12 cellular contexts compared by ENCODE assay signal in the genomic region with DNA sequence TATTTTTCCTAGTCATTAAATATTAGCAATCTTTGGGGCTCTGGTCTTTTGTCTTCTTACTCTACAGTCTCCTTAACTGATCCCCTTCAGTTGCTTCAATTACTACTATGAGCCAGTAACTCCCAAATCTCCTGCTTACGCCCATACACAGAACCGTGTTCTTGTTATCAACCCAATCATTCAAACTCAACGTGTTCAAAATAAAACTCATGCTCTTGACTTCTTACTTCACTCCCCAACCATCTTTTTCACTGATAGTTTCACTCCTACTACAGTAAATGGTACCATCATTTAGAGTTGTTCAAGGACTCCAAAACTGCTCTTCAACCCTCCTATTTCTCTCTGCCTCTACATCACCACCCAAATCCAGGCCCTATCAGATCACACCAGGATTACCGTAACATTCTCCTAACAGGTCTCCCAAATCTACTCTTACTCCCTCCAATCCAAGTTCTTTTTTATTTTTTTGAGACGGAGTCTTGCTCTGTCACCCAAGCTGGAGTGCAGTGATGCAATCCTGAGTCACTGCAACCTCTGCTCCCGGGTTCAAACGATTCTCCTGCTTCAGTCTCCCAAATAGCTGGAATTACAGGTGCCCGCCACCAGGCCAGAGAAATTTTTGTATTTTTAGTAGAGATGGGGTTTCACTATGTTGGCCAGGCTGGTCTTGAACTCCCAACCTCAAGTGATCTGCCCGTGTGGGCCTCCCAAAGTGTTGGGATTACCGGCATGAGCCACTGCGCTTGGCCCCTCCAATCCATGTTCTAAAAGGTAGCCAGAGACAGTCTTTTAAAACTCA. TPM values are rescaled to one million over a fixed set of nuclear protein-coding genes. Genes with fewer than 3 reads are reported as not detected.
DNase-seq lines count a peak whose midpoint lies in the region; ATAC-seq, FAIRE-seq and TF ChIP-seq lines count a peak whose summit lies in the region.
"Had no signal": no experiment of that assay in that cellular context is flagged by ENCODE, and none has a peak within 500 bp of the region (broad histone marks: within the 10 kb centered on the region; RNA-seq: fewer than 3 reads in every experiment).

No MANE protein-coding gene starts in this region.

- H3K18ac ChIP-seq in H1 (ENCODE audit: extremely low read depth, low read length), result no peak overlapping the region

- H4K20me1 ChIP-seq in PC-9 (ENCODE audit: insufficient read depth), result peaks cover 66% of the 10 kb centered on the region
- peaks cover 6 to 8% of the 10 kb centered on the region in 2 experiments for H4K20me1 ChIP-seq in H1 (replicated peaks in 1 of 2; ENCODE audit: control insufficient read depth in 1 of 2, insufficient read depth in 2 of 2, low read length in 2 of 2)

- H3K36me3 ChIP-seq in PC-9 (ENCODE audit: low read depth) (peaks cover 58% of the 10 kb centered on the region), H1 (ENCODE audit: control insufficient read depth in 2 of 4, insufficient read depth in 4 of 4, low read length in 3 of 4) (peaks cover 13 to 27% (median 19%) of the 10 kb centered on the region in 4 experiments)

- no peak for ATAC-seq in activated CD4-positive, alpha-beta T cell treated with anti-CD3 and anti-CD28 coated beads for 36 hours
- ATAC-seq in HG03342 (IDR thresholded peaks at IDR 0.05; ENCODE audit: unreplicated experiment) (no peak), HG02938 (IDR thresholded peaks at IDR 0.05; ENCODE audit: unreplicated experiment) (no peak)

- H3K23ac ChIP-seq in H1 (ENCODE audit: insufficient read length), result no peak overlapping the region

- H3K9me3 Mint-ChIP-seq in activated CD4-positive, alpha-beta T cell treated with anti-CD3 and anti-CD28 coated beads for 36 hours (ENCODE audit: low read depth), result no peaks in the 10 kb centered on the region

- TF ChIP-seq RAD21 in H1 (IDR thresholded peaks at IDR 0.05 in 1 of 2, conservative IDR thresholded peaks at IDR 0.05 in 1 of 2; ENCODE audit: low read depth in 2 of 2, low read length in 2 of 2), result no peak

- TF ChIP-seq POLR2A in H1 (IDR thresholded peaks at IDR 0.05; ENCODE audit: control extremely low read depth in 1 of 2, low read depth in 2 of 2, low read length in 2 of 2), result no peak

- H3K27me3 Mint-ChIP-seq in activated CD4-positive, alpha-beta T cell treated with anti-CD3 and anti-CD28 coated beads for 36 hours, result no peaks in the 10 kb centered on the region

- H2BK20ac ChIP-seq in H1 (ENCODE audit: low read length), result no peak overlapping the region

- no peak overlapping the region for H2AFZ ChIP-seq in PC-9
- H2AFZ ChIP-seq in H1 (ENCODE audit: low read length), result no peak overlapping the region
- H2AFZ ChIP-seq: parathyroid adenoma had no signal

- no peak overlapping the region for H3K4ac ChIP-seq in H1 (replicated peaks; ENCODE audit: insufficient read length, low read depth, low read length)

- no peak overlapping the region for H4K91ac ChIP-seq in H1 (replicated peaks; ENCODE audit: insufficient read length, low read length)

- TF ChIP-seq EP300 in H1 (IDR thresholded peaks at IDR 0.05; ENCODE audit: borderline replicate concordance in 1 of 2, low read depth in 2 of 2, low read length in 2 of 2), result no peak

- no TSS peak for BruUV-seq in PC-9 (replicated peaks; lab: Mats Ljungman, UMichigan)

- H3K4me3 Mint-ChIP-seq in activated CD4-positive, alpha-beta T cell treated with anti-CD3 and anti-CD28 coated beads for 36 hours, result peak overlapping the region; percentile 19

- H3K23me2 ChIP-seq in H1 (ENCODE audit: low read depth, low read length), result peaks cover 6% of the 10 kb centered on the region

- no peak overlapping the region for H2BK15ac ChIP-seq in H1 (ENCODE audit: low read length)

- no peak for FAIRE-seq in H1 (lab: Jason Lieb, UNC)
- FAIRE-seq: A204.1 had no signal

- H3K4me1 ChIP-seq in PC-9 (replicated peaks; ENCODE audit: insufficient read depth) (peaks cover 33% of the 10 kb centered on the region), H1 (replicated peaks in 1 of 4; ENCODE audit: control insufficient read depth in 3 of 4, insufficient read depth in 4 of 4, low read length in 3 of 4) (peaks cover 4 to 14% (median 9%) of the 10 kb centered on the region in 4 experiments; a peak in 6 of 7 replicates)

- H3K79me1 ChIP-seq in H1 (ENCODE audit: low read depth, low read length), result peaks cover 7% of the 10 kb centered on the region

- H3K9me3 ChIP-seq in PC-9 (ENCODE audit: insufficient read depth, low read depth) (no peaks in the 10 kb centered on the region), H1 (ENCODE audit: insufficient read depth in 2 of 2, low read depth in 1 of 2, low read length in 1 of 2) (no peaks in the 10 kb centered on the region; a peak in 1 of 4 replicates)

- WGBS in H1 (ENCODE audit: extremely low coverage in 1 of 2, insufficient coverage in 1 of 2, insufficient read length in 1 of 2, insufficient replicate concordance in 2 of 2, low coverage in 1 of 2, low lambda C conversion rate in 2 of 2, missing lambda C conversion rate in 1 of 2), 2 experiments, result 94 to 100% methylated on average over 1 to 11 of the region's 11 CpGs

- H4K8ac ChIP-seq in H1 (ENCODE audit: extremely low read depth, insufficient read depth, low read length), result no peak overlapping the region

- DNase-seq in activated CD4-positive, alpha-beta T cell treated with anti-CD3 and anti-CD28 coated beads for 36 hours, result no peak
- no peak for DNase-seq in activated CD4-positive, alpha-beta T cell treated with anti-CD3 and anti-CD28 coated beads, Interleukin-2, amount 50 U/mL, for 4 hours
- DNase-seq in PC-9 (no peak), H1 (ENCODE audit: low read depth in 1 of 2, low spot score in 2 of 2) (no peak), renal cortical epithelial cell (ENCODE audit: low read depth) (peak; percentile 56), NCI-H2227 treated with DMSO at 0.1 percent for 48 hours (lab: John Stamatoyannopoulos, UW) (no peak)
- DNase-seq: NCI-H774 had no signal

- POLR2A ChIA-PET in activated CD4-positive, alpha-beta T cell treated with anti-CD3 and anti-CD28 coated beads for 36 hours (lab: Charles Lee), result no interaction called here
- POLR2A ChIA-PET in PC-9 (lab: Charles Lee; ENCODE audit: unreplicated experiment) (no interaction called here), H1 (lab: Charles Lee; ENCODE audit: partially characterized antibody) (interaction anchor here (0.5 to 3.8 kb wide), 12 partner anchors 8 to 273 kb away, joined by 3 to 26 read pairs (median 5); no protein-coding TSS in a partner anchor)

- H3K36me3 Mint-ChIP-seq in activated CD4-positive, alpha-beta T cell treated with anti-CD3 and anti-CD28 coated beads for 36 hours (ENCODE audit: low read depth), result peaks cover 66% of the 10 kb centered on the region

- TF ChIP-seq CTCF in PC-9 (conservative IDR thresholded peaks at IDR 0.05) (no peak), H1 (IDR thresholded peaks at IDR 0.05; ENCODE audit: control extremely low read depth in 1 of 3, insufficient read depth in 1 of 3, low read depth in 1 of 3, low read length in 3 of 3) (no peak)

- H3K27ac ChIP-seq in PC-9 (peak overlapping the region; percentile 17), H1 (ENCODE audit: low read depth, low read length) (no peak overlapping the region)
- H3K27ac ChIP-seq: parathyroid adenoma, VCaP had no signal

- H4K5ac ChIP-seq in H1 (ENCODE audit: insufficient read length, low read depth, low read length), result no peak overlapping the region

- intact Hi-C loops in activated CD4-positive, alpha-beta T cell treated with anti-CD3 and anti-CD28 coated beads for 36 hours (cut with DNase I, micrococcal nuclease), result loop anchor here in 1 of 2 experiments (10.0 kb wide), 1 partner anchor 1169 kb away; a partner anchor contains a TSS
- intact Hi-C loops in PC-9 (cut with micrococcal nuclease; ENCODE audit: unreplicated experiment), result loop anchor here (10.0 kb wide), 1 partner anchor 191 kb away; no protein-coding TSS in a partner anchor

- no peak overlapping the region for H3K9ac ChIP-seq in H1 (replicated peaks in 1 of 4; ENCODE audit: extremely low read depth in 1 of 4, low read depth in 3 of 4, low read length in 3 of 4)
- H3K9ac ChIP-seq: parathyroid adenoma had no signal

- no peak overlapping the region for H2AK5ac ChIP-seq in H1 (ENCODE audit: low read depth, low read length)

- H3K27ac Mint-ChIP-seq in activated CD4-positive, alpha-beta T cell treated with anti-CD3 and anti-CD28 coated beads for 36 hours, result peak overlapping the region; percentile 30

- no peak overlapping the region for H3K14ac ChIP-seq in H1 (ENCODE audit: insufficient read length)

- H2BK12ac ChIP-seq in H1 (ENCODE audit: low read depth, low read length), result no peak overlapping the region

- peaks cover 93% of the 10 kb centered on the region for H3K79me2 ChIP-seq in PC-9 (ENCODE audit: low read depth)
- H3K79me2 ChIP-seq in H1 (ENCODE audit: control insufficient read depth in 1 of 2, insufficient read depth in 2 of 2, low read length in 2 of 2), result peaks cover 28 to 87% of the 10 kb centered on the region in 2 experiments

- H3K4me1 Mint-ChIP-seq in activated CD4-positive, alpha-beta T cell treated with anti-CD3 and anti-CD28 coated beads for 36 hours, result peaks cover 54% of the 10 kb centered on the region

- H3K9me2 ChIP-seq in PC-9 (ENCODE audit: insufficient read depth), result no peaks in the 10 kb centered on the region

- H3K4me3 ChIP-seq in PC-9 (peak overlapping the region; percentile 99; the same call in 1 of the 2 replicates), H1 (ENCODE audit: extremely low read depth in 1 of 4, insufficient read depth in 2 of 4, low read depth in 3 of 4, low read length in 4 of 4) (no peak overlapping the region; a peak in 1 of 8 replicates)

- H3K56ac ChIP-seq in H1 (replicated peaks; ENCODE audit: insufficient read length, low read depth, low read length), result no peak overlapping the region

- CTCF ChIA-PET in activated CD4-positive, alpha-beta T cell treated with anti-CD3 and anti-CD28 coated beads for 36 hours (lab: Charles Lee), result no interaction called here
- CTCF ChIA-PET in PC-9 (lab: Charles Lee) (no interaction called here), H1 (lab: Charles Lee; ENCODE audit: partially characterized antibody) (interaction anchor here (1.4 kb wide), 2 partner anchors 59 to 105 kb away, joined by 3 to 4 read pairs; no protein-coding TSS in a partner anchor)

- peak overlapping the region; percentile 98 for H3K4me2 ChIP-seq in PC-9
- H3K4me2 ChIP-seq in H1 (ENCODE audit: insufficient read depth in 1 of 2, low read depth in 2 of 2, low read length in 2 of 2), result peak overlapping the region in 1 of 2 experiments; percentile 99; a peak in 2 of 4 replicates

- H2BK5ac ChIP-seq in H1 (ENCODE audit: low read depth, low read length), result no peak overlapping the region

- no peak overlapping the region for H2BK120ac ChIP-seq in H1 (replicated peaks; ENCODE audit: low read depth, low read length)

- H3K27me3 ChIP-seq in PC-9 (ENCODE audit: insufficient read depth, low read depth) (no peaks in the 10 kb centered on the region), H1 (replicated peaks in 1 of 4; ENCODE audit: control insufficient read depth in 3 of 4, extremely low read depth in 1 of 4, insufficient read depth in 3 of 4, low read length in 3 of 4) (no peaks in the 10 kb centered on the region)

- peaks cover 16% of the 10 kb centered on the region; the same call in 1 of the 2 replicates for H3F3A ChIP-seq in PC-9 (ENCODE audit: insufficient read depth, low read depth)

RNA-seq across cellular contexts. Expression of a gene that starts 3.0 kb away (rescaled TPM):
- total RNA-seq in activated CD4-positive, alpha-beta T cell treated with anti-CD3 and anti-CD28 coated beads for 36 hours, result 100 to 1,000 TPM; 259 to 309 TPM
- total RNA-seq in PC-9 (2021) (180 and 187 TPM in 2 replicates), renal cortical epithelial cell (94.7 and 105 TPM in 2 replicates)
- 226 and 230 TPM in 2 replicates for total RNA-seq in H1 (2021; fragmentation: NEBNext Ultra II Directional; extraction: Animal tissue kit (Norgen Biotek cat#: 25700))
- 47.1 and 55.6 TPM in 2 replicates for polyA plus RNA-seq in H1 (2011; rRNA removed)
- 88.6 TPM for polyA plus RNA-seq in H1 (2011; cell fraction: cytosol; rRNA removed)
- 95.0 TPM for polyA plus RNA-seq in H1 (2011; cell fraction: nucleus; rRNA removed)
- 158 to 225 TPM (median 175 TPM) in 4 replicates for polyA plus RNA-seq in H1 (2012, experiment 1 of 2)
- polyA plus RNA-seq in H1 (2012, experiment 2 of 2), result 92.7 TPM
- polyA plus RNA-seq in H1 (2013, experiment 1 of 2), result 125 TPM
- polyA plus RNA-seq in H1 (2013, experiment 2 of 2), result 123 TPM
- polyA minus RNA-seq in H1 (2011; rRNA and poly(A)+ RNA removed), result 131 and 147 TPM in 2 replicates
- polyA minus RNA-seq in H1 (2011; cell fraction: cytosol; rRNA and poly(A)+ RNA removed), result 73.1 TPM
- polyA minus RNA-seq in H1 (2011; cell fraction: nucleus; rRNA and poly(A)+ RNA removed), result 73.2 TPM

RNA-seq across cellular contexts. Expression of a gene that starts 3.3 kb away (rescaled TPM):
- total RNA-seq in activated CD4-positive, alpha-beta T cell treated with anti-CD3 and anti-CD28 coated beads for 36 hours, result 10 to 100 TPM; 27.9 to 34.3 TPM
- total RNA-seq in PC-9 (2021) (42.4 and 47.0 TPM in 2 replicates), renal cortical epithelial cell (44.8 and 62.9 TPM in 2 replicates)
- total RNA-seq in H1 (2021; fragmentation: NEBNext Ultra II Directional; extraction: Animal tissue kit (Norgen Biotek cat#: 25700)), result 65.7 and 68.3 TPM in 2 replicates
- polyA plus RNA-seq in H1 (2011; rRNA removed), result 22.4 and 43.8 TPM in 2 replicates
- polyA plus RNA-seq in H1 (2011; cell fraction: cytosol; rRNA removed), result 46.4 TPM
- polyA plus RNA-seq in H1 (2011; cell fraction: nucleus; rRNA removed), result 33.6 TPM
- polyA plus RNA-seq in H1 (2012, experiment 1 of 2), result 32.9 to 54.0 TPM (median 40.1 TPM) in 4 replicates
- 5.2 TPM for polyA plus RNA-seq in H1 (2012, experiment 2 of 2)
- polyA plus RNA-seq in H1 (2013, experiment 1 of 2), result 23.7 TPM
- 20.8 TPM for polyA plus RNA-seq in H1 (2013, experiment 2 of 2)
- polyA minus RNA-seq in H1 (2011; rRNA and poly(A)+ RNA removed), result 52.7 and 60.1 TPM in 2 replicates
- 42.5 TPM for polyA minus RNA-seq in H1 (2011; cell fraction: cytosol; rRNA and poly(A)+ RNA removed)
- 53.5 TPM for polyA minus RNA-seq in H1 (2011; cell fraction: nucleus; rRNA and poly(A)+ RNA removed)

RNA-seq across cellular contexts. Expression of a gene that starts 56.6 kb away (rescaled TPM):
- total RNA-seq in activated CD4-positive, alpha-beta T cell treated with anti-CD3 and anti-CD28 coated beads for 36 hours, result not detected
- total RNA-seq in PC-9 (2021) (not detected in 2 replicates), renal cortical epithelial cell (0.70 TPM in 1 of 2 replicates, not detected in the other)
- total RNA-seq in H1 (2021; fragmentation: NEBNext Ultra II Directional; extraction: Animal tissue kit (Norgen Biotek cat#: 25700)), result 0.94 and 2.0 TPM in 2 replicates
- 1.8 and 3.2 TPM in 2 replicates for polyA plus RNA-seq in H1 (2011; rRNA removed)
- polyA plus RNA-seq in H1 (2011; cell fraction: cytosol; rRNA removed), result 3.3 TPM
- 6.4 TPM for polyA plus RNA-seq in H1 (2011; cell fraction: nucleus; rRNA removed)
- polyA plus RNA-seq in H1 (2012, experiment 1 of 2), result 2.3 to 4.0 TPM (median 3.0 TPM) in 4 replicates
- 1.0 TPM for polyA plus RNA-seq in H1 (2012, experiment 2 of 2)
- polyA plus RNA-seq in H1 (2013, experiment 1 of 2), result 3.2 TPM
- polyA plus RNA-seq in H1 (2013, experiment 2 of 2), result 2.1 TPM
- 1.9 and 2.2 TPM in 2 replicates for polyA minus RNA-seq in H1 (2011; rRNA and poly(A)+ RNA removed)
- polyA minus RNA-seq in H1 (2011; cell fraction: cytosol; rRNA and poly(A)+ RNA removed), result not detected
- polyA minus RNA-seq in H1 (2011; cell fraction: nucleus; rRNA and poly(A)+ RNA removed), result 1.3 TPM
